Comparison of ENCODE assay signal across 4 cellular contexts in the genomic region with DNA sequence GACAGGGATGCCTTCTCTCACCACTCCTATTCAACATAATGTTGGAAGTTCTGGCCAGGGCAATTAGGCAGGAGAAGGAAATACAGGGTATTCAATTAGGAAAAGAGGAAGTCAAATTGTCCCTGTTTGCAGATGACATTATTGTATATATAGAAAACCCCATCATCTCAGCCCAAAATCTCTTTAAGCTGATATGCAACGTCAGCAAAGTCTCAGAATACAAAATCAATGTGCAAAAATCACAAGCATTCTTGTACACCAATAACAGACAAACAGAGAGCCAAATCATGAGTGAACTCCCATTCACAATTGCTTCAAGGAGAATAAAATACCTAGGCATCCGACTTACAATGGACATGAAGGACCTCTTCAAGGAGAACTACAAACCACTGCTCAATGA.
TF ChIP-seq lines count a peak whose summit lies in the region.

No MANE protein-coding gene starts in this region.

TF ChIP-seq in A549, 52 proteins besides CTCF, POLR2A, EP300 and RAD21:
- peak; percentile 74 for TF ChIP-seq MAFK (IDR thresholded peaks at IDR 0.05; ENCODE audit: partially characterized antibody)

TF ChIP-seq in IMR-90, 13 proteins besides CTCF, POLR2A, EP300 and RAD21:
- TF ChIP-seq MAFK (IDR thresholded peaks at IDR 0.05; ENCODE audit: low read depth, low read length) = peak; percentile 64
TF ChIP-seq in IMR-90: peak in this region for 1; not testable (repeated sequence) for 12.

TF ChIP-seq in K562, 482 proteins besides CTCF, POLR2A, EP300 and RAD21:
- TF ChIP-seq ZNF316 (IDR thresholded peaks at IDR 0.05) (peak; percentile 76), MAFG (tag; conservative IDR thresholded peaks at IDR 0.05) (peak; percentile 52), MAFK (IDR thresholded peaks at IDR 0.05; ENCODE audit: low read length) (peak; percentile 36; the same call in 1 of the 2 replicates), C11orf30 (IDR thresholded peaks at IDR 0.05; ENCODE audit: low read depth) (peak; percentile 65), MAFF (IDR thresholded peaks at IDR 0.05; ENCODE audit: low read length) (peak; percentile 26; the same call in 1 of the 2 replicates)

TF ChIP-seq in HepG2, 621 proteins besides CTCF, POLR2A, EP300 and RAD21:
- TF ChIP-seq MAFF (IDR thresholded peaks at IDR 0.05; ENCODE audit: low read depth, low read length) (0 out of 2 replicates have a peak, but pooled peaks have one; percentile 39), MAFK (conservative IDR thresholded peaks at IDR 0.05 in 1 of 2, IDR thresholded peaks at IDR 0.05 in 1 of 2; ENCODE audit: low read length in 2 of 2) (peak in 1 of 2 experiments; percentile 64; a peak in 3 of 4 replicates)
